In the genomic region with DNA sequence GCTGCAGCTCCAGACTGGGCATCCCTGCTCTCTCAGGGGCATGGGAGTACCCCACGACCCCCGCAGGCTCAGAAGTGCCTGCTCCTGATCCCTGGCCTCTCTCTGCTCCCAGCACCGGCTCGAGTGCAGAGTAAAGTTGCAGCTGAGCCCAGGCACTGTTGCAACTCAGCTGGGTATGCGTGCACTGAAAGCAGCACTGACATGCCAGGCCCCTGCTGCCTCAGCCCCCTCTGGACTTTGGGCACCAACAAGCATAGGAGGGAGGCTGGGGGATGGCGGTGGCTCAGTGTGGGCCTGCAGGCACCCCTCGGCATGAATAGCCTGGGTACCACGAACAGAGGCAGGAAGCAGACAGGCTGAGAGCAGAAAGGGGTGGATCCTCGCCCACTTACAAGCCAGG, we compare ENCODE assay signal across 27 cellular contexts.
"Had no signal": no experiment of that assay in that cellular context is flagged by ENCODE, and none has a peak within 500 bp of the region (broad histone marks: within the 10 kb centered on the region; RNA-seq: fewer than 3 reads in every experiment).

No MANE protein-coding gene starts in this region.

- H2AFZ ChIP-seq: PC-9 had no signal

- H3K4me3 ChIP-seq: MG63, PC-9, Peyer's patch, SJCRH30 had no signal

- DNase-seq: IMR-90; Karpas-422; KG1; MG63; NCI-H1092; NCI-H1105 treated with DMSO at 0.1 percent for 48 hours; NCI-H1417 treated with DMSO at 0.1 percent for 48 hours; NCI-H146; NCI-H1694 treated with DMSO at 0.1 percent for 48 hours; NCI-H1930; NCI-H2081; NCI-H2107; NCI-H226; NCI-H446; NCI-H510A; NCI-H524 treated with DMSO at 0.1 percent for 48 hours; NCI-H69; NCI-H774; NK-92 treated with Interleukin-12 subunit alpha and Interleukin-12 subunit beta, amount 100 ng/mL, for 24 hours; OCI-M1; PC-9; Peyer's patch; SHP77 treated with DMSO at 0.1 percent for 48 hours; SJCRH30 had no signal

- H3K36me3 ChIP-seq: MG63, Peyer's patch, SJCRH30 had no signal

- H3K4me1 ChIP-seq: Peyer's patch, SJCRH30 had no signal

- ATAC-seq: HepG2, Right ventricle myocardium inferior, SK-N-SH treated with all-trans-retinoic acid at 6 μM for 48 hours had no signal

- H3K9me3 ChIP-seq: MG63, Peyer's patch, SJCRH30 had no signal

- FAIRE-seq: HepG2 had no signal

- H3K27ac ChIP-seq: PC-9, Peyer's patch, SJCRH30 had no signal

- H3K4me2 ChIP-seq: PC-9 had no signal

- H3K27me3 ChIP-seq: MG63, Peyer's patch, SJCRH30 had no signal
